23 cellular contexts compared by ENCODE assay signal in the genomic region with DNA sequence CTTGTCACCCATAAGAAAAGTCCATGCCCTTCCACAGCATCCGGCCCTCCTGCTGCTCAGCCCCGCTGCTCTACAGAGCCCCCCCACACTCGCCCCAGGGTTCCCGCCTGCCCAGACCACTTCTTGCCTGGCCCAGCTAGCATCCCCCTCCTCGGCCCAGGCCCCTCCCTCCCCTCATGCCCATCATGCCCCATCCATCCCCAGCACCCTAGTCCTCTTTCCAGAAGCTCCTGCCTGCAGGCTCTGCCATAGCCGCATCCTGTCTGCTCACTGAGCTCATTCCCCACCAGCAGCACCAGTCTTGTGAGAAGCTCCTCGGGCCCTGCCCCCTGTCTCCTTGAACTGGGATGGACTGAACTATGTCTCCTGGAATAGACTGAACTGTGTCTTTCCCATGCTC. TPM values are rescaled to one million over a fixed set of nuclear protein-coding genes. Genes with fewer than 3 reads are reported as not detected.
"Had no signal": no experiment of that assay in that cellular context is flagged by ENCODE, and none has a peak within 500 bp of the region (broad histone marks: within the 10 kb centered on the region; RNA-seq: fewer than 3 reads in every experiment).

No MANE protein-coding gene starts in this region.

- H3K36me3 ChIP-seq: breast epithelium, left ventricle myocardium inferior, thyroid gland had no signal

- H3K27ac ChIP-seq: breast epithelium, coronary artery, left ventricle myocardium inferior, thyroid gland had no signal

- H3K4me3 ChIP-seq: breast epithelium, coronary artery, left ventricle myocardium inferior, thyroid gland had no signal

- ATAC-seq: activated CD8-positive, alpha-beta T cell treated with anti-CD3 and anti-CD28 coated beads, Interleukin-2, amount 10 ng/mL, durations not matched to agents 7 days and 5 days; SK-N-SH treated with all-trans-retinoic acid at 6 μM for 48 hours had no signal

- H3K9me3 Mint-ChIP-seq: activated naive CD8-positive, alpha-beta T cell treated with anti-CD3 and anti-CD28 coated beads for 36 hours; activated T-helper 1 cell treated with anti-CD3 and anti-CD28 coated beads, Interleukin-12 subunit alpha, Interleukin-12 subunit beta, Interleukin-2, Interleukin-4 antibody, amounts not matched to agents 30 ng/mL and 10 ng/mL and 1 ng/mL, durations not matched to agents 14 hours and 24 hours and 36 hours; nephron progenitor cell; stimulated activated naive CD8-positive, alpha-beta T cell treated with anti-CD3 and anti-CD28 coated beads, Interleukin-15, Interleukin-2, amounts not matched to agents 100 ng/mL and 50 ng/mL, for 24 hours had no signal

- H3K36me3 Mint-ChIP-seq: activated naive CD8-positive, alpha-beta T cell treated with anti-CD3 and anti-CD28 coated beads for 36 hours had no signal

- DNase-seq: activated CD4-positive, alpha-beta T cell treated with anti-CD3 and anti-CD28 coated beads for 1 hour; activated CD4-positive, alpha-beta T cell treated with anti-CD3 and anti-CD28 coated beads, Interleukin-2, amount 50 U/mL, for 1 hour; activated CD8-positive, alpha-beta T cell treated with anti-CD3 and anti-CD28 coated beads, Interleukin-2, amount 10 ng/mL, durations not matched to agents 7 days and 5 days; activated naive CD8-positive, alpha-beta T cell treated with anti-CD3 and anti-CD28 coated beads for 36 hours; foreskin fibroblast; kidney glomerular epithelial cell; left ventricle myocardium inferior; nephron progenitor cell; occipital lobe; stimulated activated CD4-positive, alpha-beta T cell treated with anti-CD3 and anti-CD28 coated beads, Interleukin-1b, Interleukin-23, amount 100 ng/mL, for 48 hours; substantia nigra; thyroid gland had no signal

- H3K27ac Mint-ChIP-seq: activated CD8-positive, alpha-beta T cell treated with anti-CD3 and anti-CD28 coated beads, Interleukin-2, amount 10 ng/mL, durations not matched to agents 7 days and 5 days; activated naive CD8-positive, alpha-beta T cell treated with anti-CD3 and anti-CD28 coated beads for 36 hours; activated T-helper 1 cell treated with anti-CD3 and anti-CD28 coated beads, Interleukin-12 subunit alpha, Interleukin-12 subunit beta, Interleukin-2, Interleukin-4 antibody, amounts not matched to agents 30 ng/mL and 10 ng/mL and 1 ng/mL, durations not matched to agents 14 hours and 24 hours and 36 hours; nephron progenitor cell; stimulated activated naive CD8-positive, alpha-beta T cell treated with anti-CD3 and anti-CD28 coated beads, Interleukin-15, Interleukin-2, amounts not matched to agents 100 ng/mL and 50 ng/mL, for 24 hours had no signal

- H3K9me3 ChIP-seq: breast epithelium, left ventricle myocardium inferior, thyroid gland had no signal

- H3K27me3 ChIP-seq: breast epithelium, thyroid gland had no signal

- H3K4me3 Mint-ChIP-seq: activated CD8-positive, alpha-beta T cell treated with anti-CD3 and anti-CD28 coated beads, Interleukin-2, amount 10 ng/mL, durations not matched to agents 7 days and 5 days; activated naive CD8-positive, alpha-beta T cell treated with anti-CD3 and anti-CD28 coated beads for 36 hours; activated T-helper 1 cell treated with anti-CD3 and anti-CD28 coated beads, Interleukin-12 subunit alpha, Interleukin-12 subunit beta, Interleukin-2, Interleukin-4 antibody, amounts not matched to agents 30 ng/mL and 10 ng/mL and 1 ng/mL, durations not matched to agents 14 hours and 24 hours and 36 hours; nephron progenitor cell; stimulated activated naive CD8-positive, alpha-beta T cell treated with anti-CD3 and anti-CD28 coated beads, Interleukin-15, Interleukin-2, amounts not matched to agents 100 ng/mL and 50 ng/mL, for 24 hours had no signal

RNA-seq across cellular contexts. Expression of gene LINC01488, which starts 54.5 kb away (rescaled TPM):
- total RNA-seq: activated CD8-positive, alpha-beta T cell treated with anti-CD3 and anti-CD28 coated beads, Interleukin-2, amount 10 ng/mL, durations not matched to agents 7 days and 5 days; activated naive CD8-positive, alpha-beta T cell treated with anti-CD3 and anti-CD28 coated beads for 36 hours; activated T-helper 1 cell treated with anti-CD3 and anti-CD28 coated beads, Interleukin-12 subunit alpha, Interleukin-12 subunit beta, Interleukin-2, Interleukin-4 antibody, amounts not matched to agents 30 ng/mL and 10 ng/mL and 1 ng/mL, durations not matched to agents 14 hours and 24 hours and 36 hours; astrocyte; breast epithelium; epithelial cell of proximal tubule; fibroblast of lung; glomerular endothelial cell; occipital lobe; renal cortical epithelial cell; thyroid gland; ureter had no signal
- polyA plus RNA-seq: fibroblast of lung had no signal
